8 cellular contexts compared by ENCODE assay signal in genomic region chr3:51672083-51672475, GRCh38. TPM values are rescaled to one million over a fixed set of nuclear protein-coding genes. Genes with fewer than 3 reads are reported as not detected.
A peak's percentile ranks its signal among the peaks of the same experiment; 100 is the strongest.
DNase-seq lines count a peak whose midpoint lies in the region; TF ChIP-seq lines count a peak whose summit lies in the region.

No MANE protein-coding gene starts in this region.

- POLR2A ChIA-PET in AG04450 (lab: Yijun Ruan, JAX) = interaction anchor here (3.9 kb wide), 1 partner anchor 172 kb away, joined by 20 read pairs; the partner anchor contains the start of gene DCAF1

- H3K4me3 ChIP-seq in AG04450 (ENCODE audit: low read depth, low read length) = peak overlapping the region; percentile 81
- H3K4me3 ChIP-seq in HUES64 (ENCODE audit: low read length) = peak overlapping the region; percentile 76
- H3K4me3 ChIP-seq in muscle layer of duodenum (ENCODE audit: low read depth in 1 of 2, low read length in 2 of 2) = peak overlapping the region; percentile 79 to 97

- H3K27ac ChIP-seq in AG04450 (ENCODE audit: low read depth, low read length) (no peak overlapping the region), HUES64 (ENCODE audit: low read depth, low read length) (no peak overlapping the region), caudate nucleus (ENCODE audit: low read depth, low read length) (peak overlapping the region; percentile 71), muscle layer of duodenum (ENCODE audit: low read length) (peak overlapping the region; percentile 56)

- H3K4me1 ChIP-seq in HUES64 (ENCODE audit: insufficient read depth, low read length) = peaks cover 15% of the 10 kb centered on the region
- peaks cover 15 to 32% of the 10 kb centered on the region in 2 donors for H3K4me1 ChIP-seq in muscle layer of duodenum (ENCODE audit: control insufficient read depth in 1 of 2, insufficient read depth in 2 of 2, low read length in 2 of 2)

- 34% methylated on average over 11 of the region's 11 CpGs for WGBS in HUES64

- CTCF ChIA-PET in AG04450 (lab: Charles Lee) = interaction anchor here (1.3 to 4.7 kb wide), 4 partner anchors 10 to 282 kb away, joined by 4 to 47 read pairs (median 24); partner anchors contain the start of gene DCAF1

- no peak for DNase-seq in AG04450 (ENCODE audit: low read depth, low spot score)
- no peak for DNase-seq in caudate nucleus (lab: John Stamatoyannopoulos, UW)
- no peak for DNase-seq in OCI-M2 (lab: John Stamatoyannopoulos, UW; ENCODE audit: unreplicated experiment)
- DNase-seq in iPS-NIHi7 (ENCODE audit: extremely low spot score) = no peak
- no peak for DNase-seq in COR-L47 (lab: John Stamatoyannopoulos, UW)
- no peak for DNase-seq in cortex of kidney (lab: John Stamatoyannopoulos, UW)

- H3K9ac ChIP-seq in HUES64 (ENCODE audit: low read depth, low read length) = no peak overlapping the region

- H3K36me3 ChIP-seq in HUES64 (ENCODE audit: insufficient read depth, low read length) (no peaks in the 10 kb centered on the region), muscle layer of duodenum (ENCODE audit: control insufficient read depth in 1 of 2, insufficient read depth in 2 of 2, low read length in 2 of 2) (peaks cover 5 to 26% of the 10 kb centered on the region in 2 donors)

- H3K27me3 ChIP-seq in AG04450 (ENCODE audit: control insufficient read depth, insufficient read depth, low read length) = no peaks in the 10 kb centered on the region
- peaks cover 15% of the 10 kb centered on the region; the same call in 1 of the 2 replicates for H3K27me3 ChIP-seq in HUES64 (ENCODE audit: insufficient read depth, low read length)
- H3K27me3 ChIP-seq in muscle layer of duodenum (ENCODE audit: low read depth, low read length) = no peaks in the 10 kb centered on the region

- no peaks in the 10 kb centered on the region for H3K9me3 ChIP-seq in AG04450 (ENCODE audit: control insufficient read depth, insufficient read depth, low read length)
- no peaks in the 10 kb centered on the region for H3K9me3 ChIP-seq in HUES64 (ENCODE audit: insufficient read depth, low read depth, low read length)
- H3K9me3 ChIP-seq in muscle layer of duodenum (ENCODE audit: control insufficient read depth in 1 of 2, low read length in 2 of 2) = no peaks in the 10 kb centered on the region

- TF ChIP-seq CTCF in AG04450 (IDR thresholded peaks at IDR 0.05; ENCODE audit: low read depth, low read length) = no peak

RNA-seq across cellular contexts. Expression of gene TEX264, which starts 1.0 kb away (rescaled TPM):
- polyA plus RNA-seq in AG04450 (2011; rRNA removed) = 40.6 and 49.9 TPM in 2 replicates
- polyA minus RNA-seq in AG04450 (2011; rRNA and poly(A)+ RNA removed) = 51.1 and 76.6 TPM in 2 replicates
- polyA plus RNA-seq in HUES64 (2013, experiment 1 of 2) = 6.6 TPM
- polyA plus RNA-seq in HUES64 (2013, experiment 2 of 2) = 8.2 TPM

RNA-seq across cellular contexts. Expression of gene GRM2, which starts 34.8 kb away (rescaled TPM):
- 0.01 TPM in 1 of 2 replicates, not detected in the other for polyA plus RNA-seq in AG04450 (2011; rRNA removed)
- polyA minus RNA-seq in AG04450 (2011; rRNA and poly(A)+ RNA removed) = not detected in 2 replicates
- polyA plus RNA-seq in HUES64 (2013, experiment 1 of 2) = 2.5 TPM
- 3.0 TPM for polyA plus RNA-seq in HUES64 (2013, experiment 2 of 2)

Comparison
In these comparisons a context has a peak if more than half of its experiments do, and no peak if none do; other contexts are left out.
1. H3K27ac ChIP-seq: peak in caudate nucleus (single experiment) and muscle layer of duodenum (single experiment); none in AG04450 (single experiment) and HUES64 (single experiment).
2. Peak in every context shown above with its lines, with median percentiles within 50 percentile points of each other: H3K4me3 ChIP-seq.